In genomic region chr4:141003193-141003592, GRCh38 we compare ENCODE assay signal across 21 cellular contexts.
DNase-seq lines count a peak whose midpoint lies in the region; ATAC-seq and TF ChIP-seq lines count a peak whose summit lies in the region.
"Had no signal": no experiment of that assay in that cellular context is flagged by ENCODE, and none has a peak within 500 bp of the region (broad histone marks: within the 10 kb centered on the region; RNA-seq: fewer than 3 reads in every experiment).

No MANE protein-coding gene starts in this region.

- H3K9me3 ChIP-seq in left ventricle myocardium inferior (replicated peaks), result no peaks in the 10 kb centered on the region
- H3K9me3 ChIP-seq in transverse colon, result no peaks in the 10 kb centered on the region
- no peaks in the 10 kb centered on the region for H3K9me3 ChIP-seq in upper lobe of right lung
- H3K9me3 ChIP-seq: BE2C had no signal

- TF ChIP-seq EP300 in transverse colon (IDR thresholded peaks at IDR 0.05; ENCODE audit: low read depth), result no peak

- peaks cover 5% of the 10 kb centered on the region for H3K9me3 Mint-ChIP-seq in progenitor cell of endocrine pancreas (ENCODE audit: low read depth)
- H3K9me3 Mint-ChIP-seq: H9 had no signal

- H3K4me3 ChIP-seq in left ventricle myocardium inferior (no peak overlapping the region), rectal smooth muscle tissue (ENCODE audit: low read length) (peak overlapping the region; percentile 11), transverse colon (no peak overlapping the region), dorsolateral prefrontal cortex (no peak overlapping the region), upper lobe of right lung (no peak overlapping the region)

- H3K27ac ChIP-seq in left ventricle myocardium inferior (replicated peaks) (peak overlapping the region; percentile 86), rectal smooth muscle tissue (ENCODE audit: low read depth, low read length) (peak overlapping the region; percentile 82), transverse colon (peak overlapping the region; percentile 33 to 69 (median 58)), dorsolateral prefrontal cortex (no peak overlapping the region), upper lobe of right lung (no peak overlapping the region)
- H3K27ac ChIP-seq: KMS-11 had no signal

- H3K4me1 ChIP-seq in left ventricle myocardium inferior, result peaks cover 36% of the 10 kb centered on the region
- peaks cover 28% of the 10 kb centered on the region for H3K4me1 ChIP-seq in rectal smooth muscle tissue (ENCODE audit: control insufficient read depth, insufficient read depth, low read length)
- H3K4me1 ChIP-seq in transverse colon, result peaks cover 0 to 15% (median 0%) of the 10 kb centered on the region in 4 donors
- no peaks in the 10 kb centered on the region for H3K4me1 ChIP-seq in upper lobe of right lung
- H3K4me1 ChIP-seq: BE2C had no signal

- peaks cover 2% of the 10 kb centered on the region for H3K4me1 Mint-ChIP-seq in progenitor cell of endocrine pancreas (ENCODE audit: low read depth)
- H3K4me1 Mint-ChIP-seq: CD4-positive, CD25-positive, alpha-beta regulatory T cell; H9 had no signal

- 69 to 79% methylated on average over 3 to 4 of the region's 4 CpGs for WGBS in transverse colon (ENCODE audit: low coverage in 1 of 2), 2 donors

- intact Hi-C loops in left ventricle myocardium inferior (cut with micrococcal nuclease), result no loop called here
- intact Hi-C loops in Right ventricle myocardium inferior (cut with DNase I), result loop anchor here (5.0 kb wide), 1 partner anchor 129 kb away; the partner anchor contains the start of gene RNF150
- intact Hi-C loops in transverse colon (cut with DNase I; ENCODE audit: low total_unique reads), result no loop called here
- intact Hi-C loops in dorsolateral prefrontal cortex (cut with DNase I), result no loop called here
- intact Hi-C loops in upper lobe of right lung (cut with DNase I), result no loop called here

- no peak for TF ChIP-seq POLR2A in transverse colon (IDR thresholded peaks at IDR 0.05)

- H3K27me3 Mint-ChIP-seq in progenitor cell of endocrine pancreas, result no peaks in the 10 kb centered on the region
- H3K27me3 Mint-ChIP-seq: CD4-positive, CD25-positive, alpha-beta regulatory T cell had no signal

- ATAC-seq in Right ventricle myocardium inferior, result no peak
- ATAC-seq in left lobe of liver, result peak; percentile 41
- ATAC-seq in upper lobe of right lung, result no peak
- ATAC-seq: PC-3 had no signal

- H3K36me3 Mint-ChIP-seq in progenitor cell of endocrine pancreas (ENCODE audit: insufficient read depth), result no peaks in the 10 kb centered on the region
- H3K36me3 Mint-ChIP-seq: CD4-positive, CD25-positive, alpha-beta regulatory T cell had no signal

- H3K36me3 ChIP-seq in left ventricle myocardium inferior (no peaks in the 10 kb centered on the region), rectal smooth muscle tissue (ENCODE audit: control insufficient read depth, insufficient read depth, low read length) (no peaks in the 10 kb centered on the region), transverse colon (no peaks in the 10 kb centered on the region), upper lobe of right lung (no peaks in the 10 kb centered on the region)
- H3K36me3 ChIP-seq: BE2C had no signal

- TF ChIP-seq CTCF in left ventricle myocardium inferior (IDR thresholded peaks at IDR 0.05; ENCODE audit: borderline replicate concordance), result no peak
- TF ChIP-seq CTCF in transverse colon (IDR thresholded peaks at IDR 0.05), result no peak
- no peak for TF ChIP-seq CTCF in dorsolateral prefrontal cortex (IDR thresholded peaks at IDR 0.05 in 54 of 56, conservative IDR thresholded peaks at IDR 0.05 in 2 of 56; ENCODE audit: low read depth in 1 of 56, partially characterized antibody in 56 of 56)
- no peak for TF ChIP-seq CTCF in progenitor cell of endocrine pancreas (IDR thresholded peaks at IDR 0.05; ENCODE audit: unreplicated experiment)
- no peak for TF ChIP-seq CTCF in upper lobe of right lung (IDR thresholded peaks at IDR 0.05)

- no peak overlapping the region for H3K27ac Mint-ChIP-seq in progenitor cell of endocrine pancreas
- H3K27ac Mint-ChIP-seq: CD4-positive, CD25-positive, alpha-beta regulatory T cell had no signal

- H3K9ac ChIP-seq in rectal smooth muscle tissue (ENCODE audit: low read length), result no peak overlapping the region
- H3K9ac ChIP-seq: KMS-11 had no signal

- in situ Hi-C loops in transverse colon (cut with MboI; ENCODE audit: low pct_ligation_motif_present in 1 of 4, low pct_unique_long_range_greater_than_20kb in 1 of 4, low sequenced_read_pairs in 3 of 4), result no loop called here

- H3K4me3 Mint-ChIP-seq in progenitor cell of endocrine pancreas (ENCODE audit: low read depth), result no peak overlapping the region
- H3K4me3 Mint-ChIP-seq: CD4-positive, CD25-positive, alpha-beta regulatory T cell; H9 had no signal

- DNase-seq in left ventricle myocardium inferior, result no peak
- no peak for DNase-seq in Right ventricle myocardium inferior (ENCODE audit: missing footprints)
- no peak for DNase-seq in left lobe of liver (ENCODE audit: low spot score)
- no peak for DNase-seq in transverse colon
- DNase-seq in dorsolateral prefrontal cortex, result no peak
- DNase-seq in progenitor cell of endocrine pancreas (ENCODE audit: low spot score, unreplicated experiment), result no peak
- no peak for DNase-seq in upper lobe of right lung
- DNase-seq: BE2C; CD4-positive, CD25-positive, alpha-beta regulatory T cell; COR-L47; DMS 273 treated with DMSO at 0.1 percent for 48 hours; H9; MV-4-11; NCI-H1417; NCI-H187; NCI-H226; NCI-H524 treated with DMSO at 0.1 percent for 48 hours; PC-3; RPMI8226 had no signal

- no peaks in the 10 kb centered on the region for H3K27me3 ChIP-seq in left ventricle myocardium inferior (ENCODE audit: low read depth)
- no peaks in the 10 kb centered on the region for H3K27me3 ChIP-seq in rectal smooth muscle tissue (ENCODE audit: control insufficient read depth, insufficient read depth, low read length)
- H3K27me3 ChIP-seq in transverse colon, result no peaks in the 10 kb centered on the region
- no peaks in the 10 kb centered on the region for H3K27me3 ChIP-seq in dorsolateral prefrontal cortex
- no peaks in the 10 kb centered on the region for H3K27me3 ChIP-seq in upper lobe of right lung
- H3K27me3 ChIP-seq: BE2C had no signal

Comparison
In these comparisons a context has a peak if more than half of its experiments do, and no peak if none do; other contexts are left out.
1. H3K27ac ChIP-seq: peak in left ventricle myocardium inferior (single experiment), rectal smooth muscle tissue (single experiment) and transverse colon (4 of 4); none in dorsolateral prefrontal cortex (0 of 59) and upper lobe of right lung (single experiment).